ENCODE assay signal across 8 cellular contexts in genomic region chr5:104179057-104179456, GRCh38.
DNase-seq lines count a peak whose midpoint lies in the region; ATAC-seq and TF ChIP-seq lines count a peak whose summit lies in the region.

No MANE protein-coding gene starts in this region.

- no peak overlapping the region for H3K27ac ChIP-seq in HL-60 (replicated peaks)

- no peak overlapping the region for H3K4me3 ChIP-seq in HL-60 (replicated peaks; ENCODE audit: insufficient read depth, low read length)

- no peak overlapping the region for H3K27ac Mint-ChIP-seq in activated T-helper 17 cell treated with anti-CD3 and anti-CD28 coated beads, Interleukin-2, amount 50 U/mL, for 72 hours

- no peaks in the 10 kb centered on the region for H3K27me3 Mint-ChIP-seq in activated T-helper 17 cell treated with anti-CD3 and anti-CD28 coated beads, Interleukin-2, amount 50 U/mL, for 72 hours

- H3K4me1 Mint-ChIP-seq in activated T-helper 17 cell treated with anti-CD3 and anti-CD28 coated beads, Interleukin-2, amount 50 U/mL, for 72 hours: no peaks in the 10 kb centered on the region

- H3K36me3 Mint-ChIP-seq in activated T-helper 17 cell treated with anti-CD3 and anti-CD28 coated beads, Interleukin-2, amount 50 U/mL, for 72 hours (ENCODE audit: low read depth): no peaks in the 10 kb centered on the region

- DNase-seq in CMK (ENCODE audit: low read depth) (peak; percentile 35), HL-60 (ENCODE audit: low read depth in 1 of 2, low spot score in 1 of 2) (peak; percentile 32 to 53), SIG-M5 treated with dmso at 0.1 percent for 504 hours (lab: John Stamatoyannopoulos, UW; ENCODE audit: unreplicated experiment) (peak; percentile 66), fibroblast of peridontal ligament (ENCODE audit: extremely low read depth) (peak; percentile 77), renal cortical epithelial cell (ENCODE audit: low read depth) (peak; percentile 29), activated gamma-delta T cell treated with Interleukin-2 at 50 U/mL for 16 hours (no peak)

- H3K27me3 ChIP-seq in HL-60 (ENCODE audit: insufficient read depth, poor library complexity, severe bottlenecking): no peaks in the 10 kb centered on the region

- no peak overlapping the region for H3K4me3 Mint-ChIP-seq in activated T-helper 17 cell treated with anti-CD3 and anti-CD28 coated beads, Interleukin-2, amount 50 U/mL, for 72 hours

- peak; percentile 90 for ATAC-seq in GM18867 (IDR thresholded peaks at IDR 0.05; ENCODE audit: unreplicated experiment)
- ATAC-seq in activated T-helper 17 cell treated with anti-CD3 and anti-CD28 coated beads, Interleukin-2, amount 50 U/mL, for 72 hours (replicated peaks): no peak

- TF ChIP-seq CTCF in HL-60 (IDR thresholded peaks at IDR 0.05; ENCODE audit: insufficient read depth, low read length): peak; percentile 1

- peaks cover 23% of the 10 kb centered on the region for H3K9me3 Mint-ChIP-seq in activated T-helper 17 cell treated with anti-CD3 and anti-CD28 coated beads, Interleukin-2, amount 50 U/mL, for 72 hours
